Comparison of ENCODE assay signal across 17 cellular contexts in the genomic region with DNA sequence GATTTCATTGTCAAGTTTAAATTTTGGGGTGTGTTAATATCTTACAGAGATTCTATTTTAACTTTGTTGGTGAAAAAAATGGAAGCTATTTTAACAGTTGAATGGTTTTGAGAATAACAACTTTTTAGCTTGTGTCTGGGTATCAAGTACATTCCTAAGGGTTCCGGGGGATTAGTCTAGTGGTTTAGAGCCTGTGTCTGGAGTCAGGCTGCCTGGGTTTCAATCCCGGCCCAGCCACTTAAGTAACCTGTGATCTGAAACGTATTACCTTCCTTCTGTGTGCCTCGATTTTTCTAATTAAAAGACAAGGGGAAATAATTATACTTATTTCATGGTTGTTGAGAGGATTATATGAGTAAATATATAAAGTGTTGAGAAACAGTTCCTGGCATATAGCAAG.
DNase-seq lines count a peak whose midpoint lies in the region; ATAC-seq and TF ChIP-seq lines count a peak whose summit lies in the region.
"Had no signal": no experiment of that assay in that cellular context is flagged by ENCODE, and none has a peak within 500 bp of the region (broad histone marks: within the 10 kb centered on the region; RNA-seq: fewer than 3 reads in every experiment).

No MANE protein-coding gene starts in this region.

- ATAC-seq in sciatic nerve, result no peak
- ATAC-seq: K562 had no signal

- DNase-seq in NCI-H82 (lab: John Stamatoyannopoulos, UW) (peak; percentile 44), NCI-H82 treated with DMSO at 0.1 percent for 48 hours (lab: John Stamatoyannopoulos, UW; ENCODE audit: unreplicated experiment) (no peak), epithelial cell of proximal tubule (ENCODE audit: low read depth) (peak; percentile 30), myocyte (ENCODE audit: low read depth) (peak; percentile 45), activated T-cell treated with anti-CD3 and anti-CD28 coated beads for 4 hours (no peak), EL (no peak), sciatic nerve (ENCODE audit: low spot score) (no peak)
- DNase-seq in stimulated activated CD4-positive, alpha-beta T cell treated with anti-CD3 and anti-CD28 coated beads, Interleukin-2, amount 100 ng/mL, for 48 hours, result no peak
- DNase-seq: BE2C; CD4-positive, alpha-beta T cell; DMS79 treated with DMSO at 0.1 percent for 48 hours; HCEC 1CT; MV-4-11; NCI-H187 treated with DMSO at 0.1 percent for 48 hours; NCI-H446; NCI-H748 treated with DMSO at 0.1 percent for 48 hours had no signal

- intact Hi-C loops in sciatic nerve (cut with DNase I), result no loop called here

- no peak for TF ChIP-seq CTCF in epithelial cell of proximal tubule (conservative IDR thresholded peaks at IDR 0.05; ENCODE audit: low read depth, low read length)

- H3K4me3 ChIP-seq in epithelial cell of proximal tubule (ENCODE audit: low read depth, low read length), result no peak overlapping the region
- H3K4me3 ChIP-seq: K562 had no signal

Comparison
In these comparisons a context has a peak if more than half of its experiments do, and no peak if none do; other contexts are left out.
1. DNase-seq: peak in NCI-H82 (single experiment), epithelial cell of proximal tubule (single experiment) and myocyte (single experiment); none in NCI-H82 treated with DMSO at 0.1 percent for 48 hours (single experiment), activated T-cell treated with anti-CD3 and anti-CD28 coated beads for 4 hours (single experiment), EL (single experiment), stimulated activated CD4-positive, alpha-beta T cell treated with anti-CD3 and anti-CD28 coated beads, Interleukin-2, amount 100 ng/mL, for 48 hours (0 of 2) and sciatic nerve (single experiment).